Comparison of ENCODE assay signal across 9 cellular contexts in genomic region chr14:70919774-70920173, GRCh38. TPM values are rescaled to one million over a fixed set of nuclear protein-coding genes. Genes with fewer than 3 reads are reported as not detected.
DNase-seq lines count a peak whose midpoint lies in the region; FAIRE-seq and TF ChIP-seq lines count a peak whose summit lies in the region.
"Had no signal": no experiment of that assay in that cellular context is flagged by ENCODE, and none has a peak within 500 bp of the region (broad histone marks: within the 10 kb centered on the region; RNA-seq: fewer than 3 reads in every experiment).

No MANE protein-coding gene starts in this region.

- no peak overlapping the region for H3K4me3 ChIP-seq in effector memory CD4-positive, alpha-beta T cell (ENCODE audit: insufficient read depth, low read depth, low read length, poor library complexity, severe bottlenecking)

- no peak overlapping the region for H3K4me3 Mint-ChIP-seq in nephron
- H3K4me3 Mint-ChIP-seq: H9 had no signal

- peaks cover 58% of the 10 kb centered on the region for H3K4me1 ChIP-seq in effector memory CD4-positive, alpha-beta T cell (ENCODE audit: control insufficient read depth, insufficient read depth, low read length, poor library complexity, severe bottlenecking)

- H3K27me3 ChIP-seq in effector memory CD4-positive, alpha-beta T cell (replicated peaks; ENCODE audit: control insufficient read depth, insufficient read depth, low read length, poor library complexity, severe bottlenecking): no peaks in the 10 kb centered on the region

- no peak for TF ChIP-seq CTCF in nephron (IDR thresholded peaks at IDR 0.05; ENCODE audit: unreplicated experiment in 3 of 3)

- DNase-seq in GM12891 (ENCODE audit: insufficient read length, low spot score) (no peak), NCI-H226 (peak; percentile 42), middle frontal gyrus (ENCODE audit: extremely low spot score, low spot score) (no peak), NCI-H1048 (lab: John Stamatoyannopoulos, UW) (no peak), 8988T (no peak)
- DNase-seq in effector memory CD4-positive, alpha-beta T cell: peak in 1 of 3 donors; percentile 17
- DNase-seq: H9, hypothalamus had no signal

- H3K27me3 Mint-ChIP-seq in nephron (ENCODE audit: low read depth): no peaks in the 10 kb centered on the region

- H3K27ac Mint-ChIP-seq in nephron: peak overlapping the region; percentile 24 to 69 (median 69)

- no peaks in the 10 kb centered on the region for H3K9me3 ChIP-seq in effector memory CD4-positive, alpha-beta T cell (ENCODE audit: control insufficient read depth, low read length)

- FAIRE-seq in GM12891 (lab: Jason Lieb, UNC): peak; percentile 63

- H3K36me3 Mint-ChIP-seq in nephron (ENCODE audit: low read depth): peaks cover 20% of the 10 kb centered on the region

- no peak for TF ChIP-seq POLR2A in GM12891 (IDR thresholded peaks at IDR 0.05; ENCODE audit: low read depth, low read length)

- H3K27ac ChIP-seq in effector memory CD4-positive, alpha-beta T cell (ENCODE audit: insufficient read depth, low read length, poor library complexity, severe bottlenecking): peak overlapping the region; percentile 35

- peaks cover 37% of the 10 kb centered on the region for H3K4me1 Mint-ChIP-seq in nephron

- H3K9me3 Mint-ChIP-seq in nephron: no peaks in the 10 kb centered on the region
- H3K9me3 Mint-ChIP-seq: H9 had no signal

- no peaks in the 10 kb centered on the region for H3K36me3 ChIP-seq in effector memory CD4-positive, alpha-beta T cell (ENCODE audit: control insufficient read depth, insufficient read depth, low read length)

TF ChIP-seq in GM12891, 5 proteins besides CTCF, POLR2A, EP300 and RAD21:
- no peak for TF ChIP-seq POLR2AphosphoS5 (IDR thresholded peaks at IDR 0.05; ENCODE audit: low read depth, low read length)
- TF ChIP-seq TAF1 (IDR thresholded peaks at IDR 0.05; ENCODE audit: low read depth, low read length): no peak
- no peak for TF ChIP-seq SPI1 (IDR thresholded peaks at IDR 0.05; ENCODE audit: low read depth, low read length)
- TF ChIP-seq POU2F2 (IDR thresholded peaks at IDR 0.05; ENCODE audit: low read depth, low read length): no peak
- no peak for TF ChIP-seq PAX5 (IDR thresholded peaks at IDR 0.05; ENCODE audit: insufficient read depth, low read length, severe bottlenecking)

RNA-seq across cellular contexts. Expression of gene PCNX1, which starts 12.5 kb away (rescaled TPM):
- polyA plus RNA-seq in GM12891 (2012; ENCODE audit: low read depth, missing spikeins): 7.6 TPM
